14 cellular contexts compared by ENCODE assay signal in the genomic region with DNA sequence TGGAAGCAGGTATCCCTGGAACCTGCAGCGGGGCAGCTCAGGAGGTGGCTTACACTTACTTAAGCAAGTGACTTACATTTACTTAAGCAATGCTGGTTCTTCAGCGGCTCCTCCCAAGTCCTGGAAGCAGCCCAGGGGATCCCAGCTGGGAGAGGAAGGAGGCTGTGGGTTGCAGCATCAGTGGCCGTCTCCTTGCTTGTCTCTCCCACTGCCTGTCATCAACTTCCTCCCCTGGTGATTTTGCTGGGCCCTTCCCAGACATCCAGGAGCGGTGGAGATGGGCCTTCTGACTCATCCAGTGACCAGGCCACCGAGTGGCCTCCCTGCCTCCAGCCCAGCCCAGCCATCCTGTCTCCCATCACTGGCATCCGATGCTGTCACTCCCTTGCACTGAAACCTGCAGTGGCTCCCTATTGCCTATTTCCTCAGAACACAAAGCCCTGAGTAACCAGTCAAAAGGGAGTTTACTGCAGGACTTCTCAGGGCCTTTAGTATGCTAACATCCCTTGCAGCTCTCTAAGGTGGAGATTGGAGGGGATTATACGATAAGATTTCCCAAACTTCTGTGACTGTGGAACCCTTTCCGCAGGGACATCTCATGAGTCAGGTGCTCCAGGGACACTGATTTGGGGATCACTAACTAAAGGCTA.
DNase-seq lines count a peak whose midpoint lies in the region; FAIRE-seq and TF ChIP-seq lines count a peak whose summit lies in the region.
"Had no signal": no experiment of that assay in that cellular context is flagged by ENCODE, and none has a peak within 500 bp of the region (broad histone marks: within the 10 kb centered on the region; RNA-seq: fewer than 3 reads in every experiment).

No MANE protein-coding gene starts in this region.

- no peak for TF ChIP-seq POLR2A in thyroid gland (IDR thresholded peaks at IDR 0.05)

- DNase-seq in SIG-M5 treated with dmso at 0.1 percent for 504 hours (lab: John Stamatoyannopoulos, UW; ENCODE audit: unreplicated experiment) (peak; percentile 56), SIG-M5 (lab: John Stamatoyannopoulos, UW) (no peak), bronchial epithelial cell (ENCODE audit: low read depth) (peak; percentile 2), kidney (peak; percentile 71), thyroid gland (peak; percentile 42 to 52), KBM-7 (no peak), NOMO-1 treated with DMSO at 0.1 percent for 48 hours (lab: John Stamatoyannopoulos, UW; ENCODE audit: unreplicated experiment) (no peak), ureter (ENCODE audit: low spot score) (no peak)
- DNase-seq: cortex of kidney, foreskin fibroblast, NCI-H2081 treated with DMSO at 0.1 percent for 48 hours, PC-3, T1000 had no signal

- no peak overlapping the region for H3K9ac ChIP-seq in kidney (ENCODE audit: low read length in 2 of 2)

- H3K36me3 ChIP-seq in bronchial epithelial cell (ENCODE audit: control insufficient read depth, insufficient read depth, low read length) (no peaks in the 10 kb centered on the region), kidney (ENCODE audit: control insufficient read depth in 1 of 2, insufficient read depth in 2 of 2, low read length in 2 of 2) (no peaks in the 10 kb centered on the region), thyroid gland (no peaks in the 10 kb centered on the region)

- in situ Hi-C loops in KBM-7 (cut with MboI; ENCODE audit: low pct_unique_long_range_greater_than_20kb, low sequenced_read_pairs): no loop called here

- FAIRE-seq in bronchial epithelial cell (lab: Jason Lieb, UNC) (no peak), kidney (lab: Jason Lieb, UNC) (no peak)
- FAIRE-seq: A204.1 had no signal

- TF ChIP-seq CTCF in bronchial epithelial cell (IDR thresholded peaks at IDR 0.05; ENCODE audit: insufficient read depth, low read length, severe bottlenecking): no peak
- TF ChIP-seq CTCF in kidney (IDR thresholded peaks at IDR 0.05; ENCODE audit: borderline replicate concordance, extremely low read depth, insufficient read depth): no peak
- no peak for TF ChIP-seq CTCF in thyroid gland (IDR thresholded peaks at IDR 0.05)

- intact Hi-C loops in kidney (cut with DNase I): no loop called here
- intact Hi-C loops in thyroid gland (cut with DNase I): no loop called here

- peaks cover 5% of the 10 kb centered on the region for H3K27me3 ChIP-seq in bronchial epithelial cell (ENCODE audit: control insufficient read depth, insufficient read depth, low read length)
- no peaks in the 10 kb centered on the region for H3K27me3 ChIP-seq in thyroid gland

- H3K9me3 ChIP-seq in kidney (ENCODE audit: control insufficient read depth in 1 of 2, low read length in 2 of 2): no peaks in the 10 kb centered on the region
- H3K9me3 ChIP-seq in thyroid gland: no peaks in the 10 kb centered on the region

- 76 to 80% methylated on average over 7 to 8 of the region's 8 CpGs for WGBS in thyroid gland, 2 donors

- no peaks in the 10 kb centered on the region for H3K4me1 ChIP-seq in kidney (ENCODE audit: control insufficient read depth in 1 of 2, insufficient read depth in 1 of 2, low read depth in 1 of 2, low read length in 2 of 2)
- peaks cover 14 to 31% of the 10 kb centered on the region in 2 donors for H3K4me1 ChIP-seq in thyroid gland

- H3K27ac ChIP-seq in kidney (ENCODE audit: low read depth in 2 of 2, low read length in 2 of 2): no peak overlapping the region
- H3K27ac ChIP-seq in thyroid gland: peak overlapping the region in 2 of 3 donors; percentile 26 to 36

- no peak overlapping the region for H3K4me3 ChIP-seq in bronchial epithelial cell (ENCODE audit: low read depth, low read length)
- no peak overlapping the region for H3K4me3 ChIP-seq in kidney (ENCODE audit: low read length in 2 of 2)
- H3K4me3 ChIP-seq in thyroid gland (replicated peaks in 1 of 3): no peak overlapping the region

Comparison
In these comparisons a context has a peak if more than half of its experiments do, and no peak if none do; other contexts are left out.
1. DNase-seq: peak in SIG-M5 treated with dmso at 0.1 percent for 504 hours (single experiment), bronchial epithelial cell (single experiment), kidney (single experiment) and thyroid gland (2 of 2); none in SIG-M5 (single experiment), KBM-7 (single experiment), NOMO-1 treated with DMSO at 0.1 percent for 48 hours (single experiment) and ureter (single experiment).
2. H3K27ac ChIP-seq: peak in thyroid gland (2 of 3); none in kidney (0 of 2).